21 cellular contexts compared by ENCODE assay signal in genomic region chr10:127910464-127910770, GRCh38. TPM values are rescaled to one million over a fixed set of nuclear protein-coding genes. Genes with fewer than 3 reads are reported as not detected.
DNase-seq lines count a peak whose midpoint lies in the region; FAIRE-seq and TF ChIP-seq lines count a peak whose summit lies in the region.
"Had no signal": no experiment of that assay in that cellular context is flagged by ENCODE, and none has a peak within 500 bp of the region (broad histone marks: within the 10 kb centered on the region; RNA-seq: fewer than 3 reads in every experiment).

No MANE protein-coding gene starts in this region.

- no peaks in the 10 kb centered on the region for H3K27me3 Mint-ChIP-seq in Calu3 (ENCODE audit: unreplicated experiment)

- no TSS peak for BruUV-seq in Calu3 (replicated peaks; lab: Mats Ljungman, UMichigan)

- no peaks in the 10 kb centered on the region for H3K9me3 Mint-ChIP-seq in Calu3 (ENCODE audit: low read depth, unreplicated experiment)

- peaks cover 34% of the 10 kb centered on the region for H3K4me1 Mint-ChIP-seq in Calu3 (ENCODE audit: low read depth, unreplicated experiment)

- H3K36me3 Mint-ChIP-seq in Calu3 (ENCODE audit: insufficient read depth, unreplicated experiment), result peaks cover 9% of the 10 kb centered on the region

- TF ChIP-seq CTCF in Calu3 (IDR thresholded peaks at IDR 0.05; ENCODE audit: unreplicated experiment) (no peak), fibroblast of mammary gland (conservative IDR thresholded peaks at IDR 0.05; ENCODE audit: control insufficient read depth, insufficient read depth, low read depth, low read length) (no peak)

- no peak for DNase-seq in Calu3
- no peak for DNase-seq in RCC 7860 (ENCODE audit: low spot score)
- peak; percentile 31 for DNase-seq in fibroblast of mammary gland (ENCODE audit: low read depth)
- DNase-seq in renal cortical epithelial cell (ENCODE audit: low read depth), result peak; percentile 28
- no peak for DNase-seq in ecto neural progenitor cell (ENCODE audit: low spot score)
- DNase-seq in NOMO-1 treated with DMSO at 0.1 percent for 48 hours (lab: John Stamatoyannopoulos, UW; ENCODE audit: unreplicated experiment), result no peak
- no peak for DNase-seq in effector CD4-positive, alpha-beta T cell
- DNase-seq: ACHN, AML-193, DND-41, H7, KG1, MV-4-11, NCI-H1417 treated with DMSO at 0.1 percent for 48 hours, NCI-H187 treated with DMSO at 0.1 percent for 48 hours, NCI-H226, NCI-H524, NCI-H82, PC-3 had no signal

- CTCF ChIA-PET in Calu3 (lab: Charles Lee), result no interaction called here

- H3K27ac Mint-ChIP-seq in Calu3 (ENCODE audit: unreplicated experiment), result peak overlapping the region; percentile 15

- H3K4me3 Mint-ChIP-seq in Calu3 (ENCODE audit: low read depth, unreplicated experiment), result no peak overlapping the region

- no peak overlapping the region for H3K4me3 ChIP-seq in fibroblast of mammary gland (ENCODE audit: control insufficient read depth, low read depth, low read length)

- FAIRE-seq in RCC 7860 (lab: Jason Lieb, UNC), result peak; percentile 52

- intact Hi-C loops in Calu3 (cut with micrococcal nuclease; ENCODE audit: unreplicated experiment), result no loop called here

RNA-seq across cellular contexts. Expression of gene PTPRE, which starts 3.5 kb away (rescaled TPM):
- total RNA-seq in Calu3 (2022), result 5.9 and 7.6 TPM in 2 replicates
- 9.9 and 19.6 TPM in 2 replicates for total RNA-seq in renal cortical epithelial cell
- total RNA-seq: G401 had no signal

RNA-seq across cellular contexts. Expression of gene CLRN3, which starts 17.7 kb away (rescaled TPM):
- total RNA-seq in Calu3 (2022), result 0.52 and 0.76 TPM in 2 replicates
- total RNA-seq in renal cortical epithelial cell, result 0.65 TPM in 1 of 2 replicates, not detected in the other
- total RNA-seq: G401, H7, PC-3, SK-MEL-5 had no signal

Comparison
In these comparisons a context has a peak if more than half of its experiments do, and no peak if none do; other contexts are left out.
1. DNase-seq: peak in fibroblast of mammary gland (single experiment) and renal cortical epithelial cell (single experiment); none in Calu3 (single experiment), RCC 7860 (single experiment), ecto neural progenitor cell (single experiment), NOMO-1 treated with DMSO at 0.1 percent for 48 hours (single experiment) and effector CD4-positive, alpha-beta T cell (single experiment).